ENCODE assay signal across 16 cellular contexts in genomic region chr2:121052023-121052422, GRCh38.
DNase-seq lines count a peak whose midpoint lies in the region; ATAC-seq and TF ChIP-seq lines count a peak whose summit lies in the region.
"Had no signal": no experiment of that assay in that cellular context is flagged by ENCODE, and none has a peak within 500 bp of the region (broad histone marks: within the 10 kb centered on the region; RNA-seq: fewer than 3 reads in every experiment).

No MANE protein-coding gene starts in this region.

- H3K4me2 ChIP-seq in OCI-LY7 (ENCODE audit: low read length) = peak overlapping the region; percentile 36; the same call in 1 of the 2 replicates
- H3K4me2 ChIP-seq: BLaER1 treated with 17β-estradiol and CSF1 and Interleukin-3, amounts not matched to agents 10 nM and 100 nM; GM23338 had no signal

- peaks cover 18% of the 10 kb centered on the region for H3K4me1 ChIP-seq in OCI-LY7 (ENCODE audit: insufficient read depth, low read length, poor library complexity, severe bottlenecking)
- no peaks in the 10 kb centered on the region for H3K4me1 ChIP-seq in right cardiac atrium (ENCODE audit: control insufficient read depth, insufficient read depth, low read length)
- H3K4me1 ChIP-seq in stomach = peaks cover 0 to 5% (median 0%) of the 10 kb centered on the region in 4 donors
- H3K4me1 ChIP-seq: BLaER1 treated with 17β-estradiol and CSF1 and Interleukin-3, amounts not matched to agents 10 nM and 100 nM had no signal

- H3K4me3 ChIP-seq in OCI-LY7 (ENCODE audit: low read depth, low read length, poor library complexity, severe bottlenecking) = no peak overlapping the region
- no peak overlapping the region for H3K4me3 ChIP-seq in fibroblast of pulmonary artery (replicated peaks; ENCODE audit: low read depth, low read length)
- no peak overlapping the region for H3K4me3 ChIP-seq in right cardiac atrium (ENCODE audit: low read length)
- no peak overlapping the region for H3K4me3 ChIP-seq in stomach
- H3K4me3 ChIP-seq: BLaER1 treated with 17β-estradiol and CSF1 and Interleukin-3, amounts not matched to agents 10 nM and 100 nM; GM23338 had no signal

- peak; percentile 82 to 83 for ATAC-seq in right cardiac atrium
- ATAC-seq: GM23338, HCT116 had no signal

- TF ChIP-seq POLR2A in stomach (IDR thresholded peaks at IDR 0.05) = no peak

- CTCF ChIA-PET in OCI-LY7 (lab: Charles Lee; ENCODE audit: unreplicated experiment) = no interaction called here

- H3K79me2 ChIP-seq in OCI-LY7 (ENCODE audit: insufficient read depth, low read depth, low read length) = no peaks in the 10 kb centered on the region

- H3K9me3 ChIP-seq in OCI-LY7 (ENCODE audit: low read length) (peaks cover 9% of the 10 kb centered on the region; the same call in 1 of the 2 replicates), right cardiac atrium (ENCODE audit: control insufficient read depth, low read length) (no peaks in the 10 kb centered on the region), stomach (no peaks in the 10 kb centered on the region)

- DNase-seq in OCI-LY7 (ENCODE audit: low spot score) (no peak), fibroblast of pulmonary artery (ENCODE audit: low read depth) (peak; percentile 17), right cardiac atrium (peak; percentile 67 to 89 (median 83)), stomach (peak; percentile 71), mesenteric fat pad (ENCODE audit: low spot score) (no peak), islet precursor cell (no peak)
- no peak for DNase-seq in stimulated activated CD8-positive, alpha-beta memory T cell treated with anti-CD3 and anti-CD28 coated beads, Interleukin-4, amount 100 ng/mL, for 48 hours
- DNase-seq: CD8-positive, alpha-beta memory T cell; KBM-7; NCI-H1105 treated with DMSO at 0.1 percent for 48 hours; NCI-H1694; NCI-H748 treated with DMSO at 0.1 percent for 48 hours; NK-92 treated with Interleukin-12 subunit alpha and Interleukin-12 subunit beta, amount 100 ng/mL, for 24 hours had no signal

- WGBS in right cardiac atrium = 53% methylated on average over 11 of the region's 11 CpGs
- 29 to 76% (median 52%) methylated on average over 11 of the region's 11 CpGs for WGBS in stomach, 5 donors

- H4K20me1 ChIP-seq in OCI-LY7 (ENCODE audit: insufficient read depth, low read length) = no peaks in the 10 kb centered on the region
- H4K20me1 ChIP-seq: BLaER1 treated with 17β-estradiol and CSF1 and Interleukin-3, amounts not matched to agents 10 nM and 100 nM had no signal

- peak overlapping the region; percentile 43 for H3K27ac ChIP-seq in OCI-LY7 (ENCODE audit: low read depth, low read length, poor library complexity, severe bottlenecking)
- H3K27ac ChIP-seq in right cardiac atrium (ENCODE audit: low read length) = no peak overlapping the region
- no peak overlapping the region for H3K27ac ChIP-seq in stomach
- H3K27ac ChIP-seq: BLaER1 treated with 17β-estradiol and CSF1 and Interleukin-3, amounts not matched to agents 10 nM and 100 nM had no signal

- H2AFZ ChIP-seq in OCI-LY7 (ENCODE audit: low read length) = peak overlapping the region; percentile 30; the same call in 1 of the 2 replicates
- H2AFZ ChIP-seq: GM23338 had no signal

- TF ChIP-seq CTCF in OCI-LY7 (conservative IDR thresholded peaks at IDR 0.05; ENCODE audit: low read length) (no peak), fibroblast of pulmonary artery (IDR thresholded peaks at IDR 0.05; ENCODE audit: low read length, missing control alignments) (no peak), stomach (IDR thresholded peaks at IDR 0.05) (no peak)

- H3K9me2 ChIP-seq in OCI-LY7 (ENCODE audit: insufficient read depth, low read length) = no peaks in the 10 kb centered on the region

- no peak for TF ChIP-seq EP300 in stomach (IDR thresholded peaks at IDR 0.05)

- POLR2A ChIA-PET in OCI-LY7 (lab: Charles Lee) = no interaction called here

- H3K36me3 ChIP-seq in OCI-LY7 (ENCODE audit: insufficient read depth, low read length) = no peaks in the 10 kb centered on the region
- H3K36me3 ChIP-seq in stomach = no peaks in the 10 kb centered on the region
- H3K36me3 ChIP-seq: BLaER1 treated with 17β-estradiol and CSF1 and Interleukin-3, amounts not matched to agents 10 nM and 100 nM had no signal

- intact Hi-C loops in OCI-LY7 (cut with micrococcal nuclease; ENCODE audit: unreplicated experiment) (no loop called here), right cardiac atrium (cut with DNase I) (no loop called here), stomach (cut with DNase I; ENCODE audit: low total_unique reads) (no loop called here)

- H3K27me3 ChIP-seq in right cardiac atrium (ENCODE audit: control insufficient read depth, insufficient read depth) (no peaks in the 10 kb centered on the region), stomach (no peaks in the 10 kb centered on the region)
- H3K27me3 ChIP-seq: BLaER1 treated with 17β-estradiol and CSF1 and Interleukin-3, amounts not matched to agents 10 nM and 100 nM had no signal

- BruUV-seq in OCI-LY7 (replicated peaks; lab: Mats Ljungman, UMichigan) = no TSS peak

Comparison
In these comparisons a context has a peak if more than half of its experiments do, and no peak if none do; other contexts are left out.
1. DNase-seq: peak in fibroblast of pulmonary artery (single experiment), right cardiac atrium (3 of 3) and stomach (single experiment); none in OCI-LY7 (single experiment), mesenteric fat pad (single experiment), islet precursor cell (single experiment) and stimulated activated CD8-positive, alpha-beta memory T cell treated with anti-CD3 and anti-CD28 coated beads, Interleukin-4, amount 100 ng/mL, for 48 hours (single experiment).